1 cellular context compared by ENCODE assay signal in genomic region chr3:71701251-71701650, GRCh38.
TF ChIP-seq lines count a peak whose summit lies in the region.

No MANE protein-coding gene starts in this region.

TF ChIP-seq in GM23338, 12 proteins besides CTCF, POLR2A, EP300 and RAD21:
- TF ChIP-seq JUNB (IDR thresholded peaks at IDR 0.05; ENCODE audit: unreplicated experiment) (no peak), EZH2 (IDR thresholded peaks at IDR 0.05; ENCODE audit: low read depth, unreplicated experiment) (no peak), STAT1 (IDR thresholded peaks at IDR 0.05; ENCODE audit: unreplicated experiment) (no peak), ZNF114 (CRISPR knock-in tag; IDR thresholded peaks at IDR 0.05) (no peak), ETS1 (IDR thresholded peaks at IDR 0.05) (no peak), CREB1 (CRISPR knock-in tag; IDR thresholded peaks at IDR 0.05; ENCODE audit: low read depth) (no peak), POLR2AphosphoS5 (IDR thresholded peaks at IDR 0.05; ENCODE audit: low read depth) (no peak), REST (IDR thresholded peaks at IDR 0.05; ENCODE audit: unreplicated experiment) (no peak), ZNF331 (CRISPR knock-in tag; IDR thresholded peaks at IDR 0.05; ENCODE audit: low read depth) (no peak), NANOG (IDR thresholded peaks at IDR 0.05; ENCODE audit: borderline replicate concordance) (no peak), EZH2phosphoT487 (IDR thresholded peaks at IDR 0.05; ENCODE audit: unreplicated experiment) (no peak)
- TF ChIP-seq, protein P1, sequence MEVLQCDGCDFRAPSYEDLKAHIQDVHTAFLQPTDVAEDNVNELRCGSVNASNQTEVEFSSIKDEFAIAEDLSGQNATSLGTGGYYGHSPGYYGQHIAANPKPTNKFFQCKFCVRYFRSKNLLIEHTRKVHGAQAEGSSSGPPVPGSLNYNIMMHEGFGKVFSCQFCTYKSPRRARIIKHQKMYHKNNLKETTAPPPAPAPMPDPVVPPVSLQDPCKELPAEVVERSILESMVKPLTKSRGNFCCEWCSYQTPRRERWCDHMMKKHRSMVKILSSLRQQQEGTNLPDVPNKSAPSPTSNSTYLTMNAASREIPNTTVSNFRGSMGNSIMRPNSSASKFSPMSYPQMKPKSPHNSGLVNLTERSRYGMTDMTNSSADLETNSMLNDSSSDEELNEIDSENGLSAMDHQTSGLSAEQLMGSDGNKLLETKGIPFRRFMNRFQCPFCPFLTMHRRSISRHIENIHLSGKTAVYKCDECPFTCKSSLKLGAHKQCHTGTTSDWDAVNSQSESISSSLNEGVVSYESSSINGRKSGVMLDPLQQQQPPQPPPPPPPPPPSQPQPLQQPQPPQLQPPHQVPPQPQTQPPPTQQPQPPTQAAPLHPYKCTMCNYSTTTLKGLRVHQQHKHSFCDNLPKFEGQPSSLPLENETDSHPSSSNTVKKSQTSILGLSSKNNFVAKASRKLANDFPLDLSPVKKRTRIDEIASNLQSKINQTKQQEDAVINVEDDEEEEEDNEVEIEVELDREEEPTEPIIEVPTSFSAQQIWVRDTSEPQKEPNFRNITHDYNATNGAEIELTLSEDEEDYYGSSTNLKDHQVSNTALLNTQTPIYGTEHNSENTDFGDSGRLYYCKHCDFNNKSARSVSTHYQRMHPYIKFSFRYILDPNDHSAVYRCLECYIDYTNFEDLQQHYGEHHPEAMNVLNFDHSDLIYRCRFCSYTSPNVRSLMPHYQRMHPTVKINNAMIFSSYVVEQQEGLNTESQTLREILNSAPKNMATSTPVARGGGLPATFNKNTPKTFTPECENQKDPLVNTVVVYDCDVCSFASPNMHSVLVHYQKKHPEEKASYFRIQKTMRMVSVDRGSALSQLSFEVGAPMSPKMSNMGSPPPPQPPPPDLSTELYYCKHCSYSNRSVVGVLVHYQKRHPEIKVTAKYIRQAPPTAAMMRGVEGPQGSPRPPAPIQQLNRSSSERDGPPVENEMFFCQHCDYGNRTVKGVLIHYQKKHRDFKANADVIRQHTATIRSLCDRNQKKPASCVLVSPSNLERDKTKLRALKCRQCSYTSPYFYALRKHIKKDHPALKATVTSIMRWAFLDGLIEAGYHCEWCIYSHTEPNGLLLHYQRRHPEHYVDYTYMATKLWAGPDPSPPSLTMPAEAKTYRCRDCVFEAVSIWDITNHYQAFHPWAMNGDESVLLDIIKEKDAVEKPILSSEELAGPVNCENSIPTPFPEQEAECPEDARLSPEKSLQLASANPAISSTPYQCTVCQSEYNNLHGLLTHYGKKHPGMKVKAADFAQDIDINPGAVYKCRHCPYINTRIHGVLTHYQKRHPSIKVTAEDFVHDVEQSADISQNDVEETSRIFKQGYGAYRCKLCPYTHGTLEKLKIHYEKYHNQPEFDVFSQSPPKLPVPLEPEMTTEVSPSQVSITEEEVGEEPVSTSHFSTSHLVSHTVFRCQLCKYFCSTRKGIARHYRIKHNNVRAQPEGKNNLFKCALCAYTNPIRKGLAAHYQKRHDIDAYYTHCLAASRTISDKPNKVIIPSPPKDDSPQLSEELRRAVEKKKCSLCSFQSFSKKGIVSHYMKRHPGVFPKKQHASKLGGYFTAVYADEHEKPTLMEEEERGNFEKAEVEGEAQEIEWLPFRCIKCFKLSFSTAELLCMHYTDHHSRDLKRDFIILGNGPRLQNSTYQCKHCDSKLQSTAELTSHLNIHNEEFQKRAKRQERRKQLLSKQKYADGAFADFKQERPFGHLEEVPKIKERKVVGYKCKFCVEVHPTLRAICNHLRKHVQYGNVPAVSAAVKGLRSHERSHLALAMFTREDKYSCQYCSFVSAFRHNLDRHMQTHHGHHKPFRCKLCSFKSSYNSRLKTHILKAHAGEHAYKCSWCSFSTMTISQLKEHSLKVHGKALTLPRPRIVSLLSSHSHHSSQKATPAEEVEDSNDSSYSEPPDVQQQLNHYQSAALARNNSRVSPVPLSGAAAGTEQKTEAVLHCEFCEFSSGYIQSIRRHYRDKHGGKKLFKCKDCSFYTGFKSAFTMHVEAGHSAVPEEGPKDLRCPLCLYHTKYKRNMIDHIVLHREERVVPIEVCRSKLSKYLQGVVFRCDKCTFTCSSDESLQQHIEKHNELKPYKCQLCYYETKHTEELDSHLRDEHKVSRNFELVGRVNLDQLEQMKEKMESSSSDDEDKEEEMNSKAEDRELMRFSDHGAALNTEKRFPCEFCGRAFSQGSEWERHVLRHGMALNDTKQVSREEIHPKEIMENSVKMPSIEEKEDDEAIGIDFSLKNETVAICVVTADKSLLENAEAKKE (CRISPR knock-in tag; IDR thresholded peaks at IDR 0.05): no peak
